ENCODE assay signal across 11 cellular contexts in the genomic region with DNA sequence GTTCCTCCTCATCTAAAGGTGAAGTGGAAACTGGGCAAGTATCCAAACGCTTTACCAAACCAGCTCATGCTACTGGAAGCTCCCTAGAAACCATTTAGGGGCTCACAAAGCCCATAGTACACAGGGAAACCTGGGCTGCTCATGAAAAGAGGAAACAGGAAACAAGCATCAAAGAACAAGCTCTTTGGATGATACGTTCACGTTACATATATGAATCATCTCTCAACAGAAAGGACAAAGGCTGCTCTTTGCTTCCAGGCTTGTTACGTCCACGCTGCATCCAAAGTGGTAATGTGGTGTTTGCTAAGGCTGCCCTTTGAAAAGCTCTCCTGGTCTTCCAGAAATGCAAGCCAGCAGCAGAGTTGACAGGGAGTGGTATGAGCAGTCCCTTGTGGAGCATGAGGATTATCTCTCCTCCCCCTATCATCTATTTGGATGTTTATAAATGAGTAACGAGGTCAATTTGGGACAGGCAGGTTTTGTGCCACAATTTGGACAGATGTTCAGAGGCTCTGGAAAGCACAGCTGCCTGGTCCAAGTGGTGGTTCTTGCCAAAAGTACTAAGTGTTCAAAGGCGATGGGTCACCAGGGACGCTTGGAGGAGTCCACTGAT.
DNase-seq lines count a peak whose midpoint lies in the region; ATAC-seq and TF ChIP-seq lines count a peak whose summit lies in the region.
"Had no signal": no experiment of that assay in that cellular context is flagged by ENCODE, and none has a peak within 500 bp of the region (broad histone marks: within the 10 kb centered on the region; RNA-seq: fewer than 3 reads in every experiment).

No MANE protein-coding gene starts in this region.

- no peak overlapping the region for H3K14ac ChIP-seq in neuronal stem cell (ENCODE audit: low read length)

- no peak for TF ChIP-seq CTCF in osteoblast (IDR thresholded peaks at IDR 0.05; ENCODE audit: extremely low read depth, low read depth, low read length)
- no peak for TF ChIP-seq CTCF in ovary (IDR thresholded peaks at IDR 0.05)

- DNase-seq in NCI-H2107 treated with DMSO at 0.1 percent for 48 hours (lab: John Stamatoyannopoulos, UW; ENCODE audit: unreplicated experiment) (peak; percentile 31), neuronal stem cell (ENCODE audit: low spot score) (no peak), KG1 (lab: John Stamatoyannopoulos, UW) (no peak), osteoblast (ENCODE audit: insufficient read length, low spot score, missing footprints) (no peak), middle frontal gyrus (ENCODE audit: extremely low spot score, low spot score) (no peak), ovary (no peak)
- DNase-seq: activated naive CD4-positive, alpha-beta T cell treated with anti-CD3 and anti-CD28 coated beads for 36 hours; sigmoid colon had no signal

- TF ChIP-seq POLR2A in ovary (IDR thresholded peaks at IDR 0.05) = no peak

- WGBS in neuronal stem cell (ENCODE audit: extremely low coverage in 2 of 2, insufficient read length in 2 of 2, insufficient replicate concordance in 1 of 2), 2 donors = no CpG with 5 or more reads among the region's 8 CpGs
- WGBS in ovary, 3 donors = 16 to 31% (median 24%) methylated on average over 8 of the region's 8 CpGs

- intact Hi-C loops in ovary (cut with DNase I) = no loop called here

- no peaks in the 10 kb centered on the region for H3K9me3 ChIP-seq in neuronal stem cell (replicated peaks in 1 of 2; ENCODE audit: control insufficient read depth in 2 of 2, insufficient read depth in 1 of 2, low read depth in 1 of 2, low read length in 2 of 2)
- H3K9me3 ChIP-seq in osteoblast (ENCODE audit: low read depth, low read length) = no peaks in the 10 kb centered on the region
- no peaks in the 10 kb centered on the region for H3K9me3 ChIP-seq in ovary
- H3K9me3 ChIP-seq: sigmoid colon had no signal

- no peak overlapping the region for H3K4ac ChIP-seq in neuronal stem cell (ENCODE audit: low read length)

- H3K23ac ChIP-seq in neuronal stem cell (ENCODE audit: low read depth, low read length, poor library complexity) = no peak overlapping the region

- H4K91ac ChIP-seq in neuronal stem cell (ENCODE audit: low read depth, low read length, poor library complexity) = no peak overlapping the region

- H2AFZ ChIP-seq in neuronal stem cell (ENCODE audit: low read length) (peak overlapping the region; percentile 18), osteoblast (ENCODE audit: low read length) (no peak overlapping the region)

- H3K18ac ChIP-seq in neuronal stem cell (ENCODE audit: low read length) = no peak overlapping the region

- H3K27ac ChIP-seq in neuronal stem cell (replicated peaks; ENCODE audit: low read length) (no peak overlapping the region), osteoblast (ENCODE audit: low read depth, low read length) (no peak overlapping the region), ovary (no peak overlapping the region)
- H3K27ac ChIP-seq: sigmoid colon, VCaP had no signal

- no peak overlapping the region for H4K8ac ChIP-seq in neuronal stem cell (ENCODE audit: low read depth, low read length)

- no peak for TF ChIP-seq EP300 in ovary (IDR thresholded peaks at IDR 0.05)

- no peak overlapping the region for H2BK120ac ChIP-seq in neuronal stem cell (ENCODE audit: low read depth, low read length)

- no peaks in the 10 kb centered on the region for H4K20me1 ChIP-seq in osteoblast (ENCODE audit: insufficient read depth, low read length)

- no peaks in the 10 kb centered on the region for H3K79me1 ChIP-seq in neuronal stem cell (ENCODE audit: low read depth, low read length)

- no peaks in the 10 kb centered on the region for H3K79me2 ChIP-seq in osteoblast (ENCODE audit: insufficient read depth, low read length)

- H3K4me1 ChIP-seq in neuronal stem cell (ENCODE audit: control insufficient read depth in 2 of 2, insufficient read depth in 1 of 2, low read depth in 1 of 2, low read length in 2 of 2) = no peaks in the 10 kb centered on the region
- H3K4me1 ChIP-seq in osteoblast (ENCODE audit: insufficient read depth, low read length) = no peaks in the 10 kb centered on the region
- H3K4me1 ChIP-seq in ovary (ENCODE audit: insufficient read depth) = no peaks in the 10 kb centered on the region
- H3K4me1 ChIP-seq: sigmoid colon had no signal

- no peak overlapping the region for H2AK5ac ChIP-seq in neuronal stem cell (ENCODE audit: low read depth, low read length)

- ATAC-seq in GM18861 (IDR thresholded peaks at IDR 0.05; ENCODE audit: unreplicated experiment) (peak; percentile 97), HG02943 (IDR thresholded peaks at IDR 0.05; ENCODE audit: low read depth, unreplicated experiment) (peak; percentile 76)

- no peak overlapping the region for H2BK12ac ChIP-seq in neuronal stem cell (ENCODE audit: low read length)

- H3K27me3 ChIP-seq in neuronal stem cell (ENCODE audit: control insufficient read depth in 3 of 3, insufficient read depth in 3 of 3, low read depth in 1 of 3, low read length in 3 of 3) = peaks cover 0 to 2% (median 0%) of the 10 kb centered on the region in 3 experiments
- no peaks in the 10 kb centered on the region for H3K27me3 ChIP-seq in osteoblast (ENCODE audit: insufficient read depth, low read length)
- H3K27me3 ChIP-seq in ovary = no peaks in the 10 kb centered on the region

- H3K9ac ChIP-seq in neuronal stem cell (ENCODE audit: low read depth, low read length, poor library complexity) = no peak overlapping the region

- H3K4me3 ChIP-seq in neuronal stem cell (ENCODE audit: low read length in 2 of 2) (no peak overlapping the region), osteoblast (ENCODE audit: insufficient read depth, low read length) (no peak overlapping the region), ovary (no peak overlapping the region)
- H3K4me3 ChIP-seq: sigmoid colon had no signal

- H2BK5ac ChIP-seq in neuronal stem cell (ENCODE audit: low read length) = no peak overlapping the region

- H2BK15ac ChIP-seq in neuronal stem cell (ENCODE audit: low read length) = no peak overlapping the region

- H3K36me3 ChIP-seq in neuronal stem cell (replicated peaks in 1 of 2; ENCODE audit: control insufficient read depth in 2 of 2, insufficient read depth in 2 of 2, low read length in 2 of 2) = no peaks in the 10 kb centered on the region
- no peaks in the 10 kb centered on the region for H3K36me3 ChIP-seq in osteoblast (ENCODE audit: insufficient read depth, low read length)
- H3K36me3 ChIP-seq in ovary = no peaks in the 10 kb centered on the region
- H3K36me3 ChIP-seq: sigmoid colon had no signal

- H3K4me2 ChIP-seq in neuronal stem cell (ENCODE audit: insufficient read depth, low read length, poor library complexity, severe bottlenecking) = no peak overlapping the region
- H3K4me2 ChIP-seq in osteoblast (ENCODE audit: insufficient read depth, low read length) = no peak overlapping the region
